21 cellular contexts compared by ENCODE assay signal in genomic region chr2:233213975-233214374, GRCh38.
"Had no signal": no experiment of that assay in that cellular context is flagged by ENCODE, and none has a peak within 500 bp of the region (broad histone marks: within the 10 kb centered on the region; RNA-seq: fewer than 3 reads in every experiment).

No MANE protein-coding gene starts in this region.

- H3K27ac ChIP-seq: dorsolateral prefrontal cortex, heart left ventricle, parathyroid adenoma, psoas muscle, thoracic aorta, transverse colon had no signal

- H3K9me3 ChIP-seq: heart left ventricle, psoas muscle, thoracic aorta, transverse colon had no signal

- H3K9me3 Mint-ChIP-seq: natural killer cell; stimulated activated naive B cell treated with anti-CD40 and anti-IgM and Interleukin-4, amounts not matched to agents 10 μg/mL and 1 μg/mL and 100 μg/mL, for 72 hours; stimulated activated naive CD8-positive, alpha-beta T cell treated with anti-CD3 and anti-CD28 coated beads, Interleukin-15, amount 100 ng/mL, for 72 hours had no signal

- H3K36me3 ChIP-seq: heart left ventricle, thoracic aorta, transverse colon had no signal

- H3K4me3 ChIP-seq: dorsolateral prefrontal cortex, heart left ventricle, lung, psoas muscle, thoracic aorta, transverse colon had no signal

- H3K27me3 Mint-ChIP-seq: stimulated activated naive B cell treated with anti-CD40 and anti-IgM and Interleukin-4, amounts not matched to agents 10 μg/mL and 1 μg/mL and 100 μg/mL, for 72 hours; stimulated activated naive CD8-positive, alpha-beta T cell treated with anti-CD3 and anti-CD28 coated beads, Interleukin-15, amount 100 ng/mL, for 72 hours had no signal

- H3K36me3 Mint-ChIP-seq: natural killer cell had no signal

- ATAC-seq: esophagus mucosa; heart left ventricle; left colon; left ventricle myocardium superior; natural killer cell; psoas muscle; sciatic nerve; stimulated activated naive CD8-positive, alpha-beta T cell treated with anti-CD3 and anti-CD28 coated beads, Interleukin-15, amount 100 ng/mL, for 72 hours had no signal

- H3K27me3 ChIP-seq: dorsolateral prefrontal cortex, heart left ventricle, transverse colon had no signal

- H3K4me3 Mint-ChIP-seq: natural killer cell; stimulated activated naive B cell treated with anti-CD40 and anti-IgM and Interleukin-4, amounts not matched to agents 10 μg/mL and 1 μg/mL and 100 μg/mL, for 72 hours; stimulated activated naive CD8-positive, alpha-beta T cell treated with anti-CD3 and anti-CD28 coated beads, Interleukin-15, amount 100 ng/mL, for 72 hours had no signal

- DNase-seq: cortex of kidney; dorsolateral prefrontal cortex; effector CD8-positive, alpha-beta T cell; heart left ventricle; hippocampal formation; left colon; left ventricle myocardium superior; mesendoderm; natural killer cell; psoas muscle; retina; stimulated activated CD4-positive, alpha-beta T cell treated with anti-CD3 and anti-CD28 coated beads, Interleukin-2, amount 100 ng/mL, for 24 hours; stimulated activated CD4-positive, alpha-beta T cell treated with anti-CD3 and anti-CD28 coated beads, Interleukin-4, amount 100 ng/mL, for 4 hours; stimulated activated naive B cell treated with anti-CD40 and anti-IgM and Interleukin-4, amounts not matched to agents 10 μg/mL and 1 μg/mL and 100 μg/mL, for 72 hours; stimulated activated naive CD8-positive, alpha-beta T cell treated with anti-CD3 and anti-CD28 coated beads, Interleukin-15, amount 100 ng/mL, for 72 hours; transverse colon had no signal

- H3K27ac Mint-ChIP-seq: natural killer cell had no signal

- H3K4me1 ChIP-seq: parathyroid adenoma had no signal
